ENCODE assay signal across 8 cellular contexts in the genomic region with DNA sequence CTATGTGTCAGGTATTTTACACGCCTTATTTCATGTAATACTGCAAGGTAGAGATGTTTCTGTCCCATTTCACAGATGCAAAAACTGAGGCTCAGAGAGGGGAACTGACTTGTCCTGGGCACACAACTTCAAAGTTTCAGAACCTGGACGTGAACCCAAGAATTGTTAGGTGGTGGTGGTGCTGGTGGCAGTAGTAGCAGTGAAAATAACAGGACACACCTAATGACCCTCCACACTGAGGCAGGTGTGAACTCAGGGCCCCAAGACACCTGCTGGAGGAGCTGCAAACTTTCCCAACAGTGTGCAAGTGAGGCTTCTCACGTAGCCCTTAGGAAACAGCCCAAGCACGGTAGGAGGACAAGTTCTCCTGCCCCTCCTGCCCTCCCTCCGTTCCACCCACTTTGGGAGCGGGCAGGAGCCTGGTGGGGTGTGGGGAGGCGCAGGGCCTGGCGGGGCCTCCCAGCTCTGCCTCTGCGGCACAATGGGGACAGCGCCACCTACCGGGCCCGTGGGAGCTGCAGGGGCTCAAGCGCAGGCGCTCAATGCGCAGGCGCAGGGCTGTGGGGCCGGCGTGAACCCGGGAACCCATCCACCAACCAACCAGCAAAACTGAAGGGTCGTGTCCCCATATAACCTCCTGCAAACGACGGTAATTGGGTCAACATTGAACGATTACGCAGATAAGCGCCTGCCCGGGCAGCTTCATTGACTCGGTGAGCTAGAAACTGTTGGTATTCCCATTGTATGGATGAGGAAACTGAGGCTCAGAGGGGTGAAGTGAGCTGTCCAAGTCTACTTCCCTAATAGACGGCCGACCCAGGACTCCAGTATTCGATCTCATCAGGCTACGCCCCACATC. TPM values are rescaled to one million over a fixed set of nuclear protein-coding genes. Genes with fewer than 3 reads are reported as not detected.
A peak's percentile ranks its signal among the peaks of the same experiment; 100 is the strongest.
DNase-seq lines count a peak whose midpoint lies in the region; ATAC-seq and TF ChIP-seq lines count a peak whose summit lies in the region.

No MANE protein-coding gene starts in this region.

- H3K9me3 Mint-ChIP-seq in activated CD8-positive, alpha-beta T cell treated with anti-CD3 and anti-CD28 coated beads for 36 hours: no peaks in the 10 kb centered on the region

- no peaks in the 10 kb centered on the region for H3K36me3 ChIP-seq in BJ (ENCODE audit: control insufficient read depth, insufficient read depth, low read length)

- no peak for DNase-seq in BJ (ENCODE audit: low read depth)
- DNase-seq in NCI-H82 treated with DMSO at 0.1 percent for 48 hours (lab: John Stamatoyannopoulos, UW; ENCODE audit: unreplicated experiment): peak; percentile 53
- DNase-seq in activated CD8-positive, alpha-beta T cell treated with anti-CD3 and anti-CD28 coated beads for 36 hours: peak; percentile 93
- DNase-seq in effector CD4-positive, alpha-beta T cell: peak; percentile 84
- DNase-seq in mesenteric fat pad (ENCODE audit: low spot score): peak; percentile 96
- peak; percentile 93 for DNase-seq in stimulated activated CD8-positive, alpha-beta memory T cell treated with anti-CD3 and anti-CD28 coated beads, Interleukin-15, amount 100 ng/mL, for 24 hours (ENCODE audit: low read depth)

- no peaks in the 10 kb centered on the region for H3K36me3 Mint-ChIP-seq in activated CD8-positive, alpha-beta T cell treated with anti-CD3 and anti-CD28 coated beads for 36 hours (ENCODE audit: low read depth)

- TF ChIP-seq CTCF in BJ (IDR thresholded peaks at IDR 0.05; ENCODE audit: insufficient read depth, low read depth, low read length): peak; percentile 100
- peak; percentile 100 for TF ChIP-seq CTCF in activated CD8-positive, alpha-beta T cell treated with anti-CD3 and anti-CD28 coated beads for 36 hours (IDR thresholded peaks at IDR 0.05)

- ATAC-seq in GM19324 (IDR thresholded peaks at IDR 0.05; ENCODE audit: low FRiP score, unreplicated experiment): peak; percentile 89
- ATAC-seq in HG03521 (IDR thresholded peaks at IDR 0.05; ENCODE audit: unreplicated experiment): peak; percentile 80
- ATAC-seq in activated CD8-positive, alpha-beta T cell treated with anti-CD3 and anti-CD28 coated beads for 36 hours: peak; percentile 99

- CTCF ChIA-PET in BJ (lab: Yijun Ruan, JAX): interaction anchor here (0.6 to 10.4 kb wide), 37 partner anchors 10 to 1012 kb away, joined by 3 to 174 read pairs (median 5); partner anchors contain the start of gene TRPV4
- CTCF ChIA-PET in activated CD8-positive, alpha-beta T cell treated with anti-CD3 and anti-CD28 coated beads for 36 hours (lab: Charles Lee): interaction anchor here (0.6 to 9.5 kb wide), 61 partner anchors 8 to 418 kb away, joined by 3 to 157 read pairs (median 4); partner anchors contain the start of genes MMAB, MVK and TCHP

- no peaks in the 10 kb centered on the region for H3K27me3 Mint-ChIP-seq in activated CD8-positive, alpha-beta T cell treated with anti-CD3 and anti-CD28 coated beads for 36 hours

- H3K4me1 Mint-ChIP-seq in activated CD8-positive, alpha-beta T cell treated with anti-CD3 and anti-CD28 coated beads for 36 hours (ENCODE audit: low read depth): peaks cover 6% of the 10 kb centered on the region

- intact Hi-C loops in activated CD8-positive, alpha-beta T cell treated with anti-CD3 and anti-CD28 coated beads for 36 hours (cut with micrococcal nuclease): loop anchor here (5.0 kb wide), 1 partner anchor 38 kb away; no protein-coding TSS in a partner anchor

- peak overlapping the region; percentile 18 for H3K4me3 Mint-ChIP-seq in activated CD8-positive, alpha-beta T cell treated with anti-CD3 and anti-CD28 coated beads for 36 hours

- POLR2A ChIA-PET in BJ (lab: Charles Lee): no interaction called here
- POLR2A ChIA-PET in activated CD8-positive, alpha-beta T cell treated with anti-CD3 and anti-CD28 coated beads for 36 hours (lab: Charles Lee): interaction anchor here (0.8 to 1.5 kb wide), 3 partner anchors 10 to 57 kb away, joined by 3 to 5 read pairs (median 4); no protein-coding TSS in a partner anchor

- no peaks in the 10 kb centered on the region for H3K27me3 ChIP-seq in BJ (ENCODE audit: control insufficient read depth, insufficient read depth, low read length)

- H3K27ac Mint-ChIP-seq in activated CD8-positive, alpha-beta T cell treated with anti-CD3 and anti-CD28 coated beads for 36 hours: no peak overlapping the region

- peak overlapping the region; percentile 32 for H3K4me3 ChIP-seq in BJ (ENCODE audit: low read depth, low read length)

RNA-seq across cellular contexts. Expression of gene TRPV4, which starts 12.0 kb away (rescaled TPM):
- polyA plus RNA-seq in BJ (2011; rRNA removed): 7.4 and 13.4 TPM in 2 replicates
- 14.2 and 19.8 TPM in 2 replicates for polyA minus RNA-seq in BJ (2011; rRNA and poly(A)+ RNA removed)
- total RNA-seq in activated CD8-positive, alpha-beta T cell treated with anti-CD3 and anti-CD28 coated beads for 36 hours: not detected
- total RNA-seq in mesenteric fat pad: 3.5 TPM

RNA-seq across cellular contexts. Expression of gene GLTP, which starts 35.1 kb away (rescaled TPM):
- polyA plus RNA-seq in BJ (2011; rRNA removed): 33.8 and 35.1 TPM in 2 replicates
- polyA minus RNA-seq in BJ (2011; rRNA and poly(A)+ RNA removed): 34.9 and 85.1 TPM in 2 replicates
- total RNA-seq in activated CD8-positive, alpha-beta T cell treated with anti-CD3 and anti-CD28 coated beads for 36 hours: 10 to 100 TPM; 19.9 to 21.2 TPM
- total RNA-seq in mesenteric fat pad: 31.4 TPM

RNA-seq across cellular contexts. Expression of gene TCHP, which starts 54.9 kb away (rescaled TPM):
- polyA plus RNA-seq in BJ (2011; rRNA removed): 6.3 and 9.1 TPM in 2 replicates
- polyA minus RNA-seq in BJ (2011; rRNA and poly(A)+ RNA removed): 3.1 and 3.4 TPM in 2 replicates
- 10 to 100 TPM; 19.9 to 21.0 TPM for total RNA-seq in activated CD8-positive, alpha-beta T cell treated with anti-CD3 and anti-CD28 coated beads for 36 hours
- total RNA-seq in mesenteric fat pad: 8.6 TPM
